In genomic region chr6:16978686-16979085, GRCh38 we compare ENCODE assay signal across 4 cellular contexts.
"Had no signal": no experiment of that assay in that cellular context is flagged by ENCODE, and none has a peak within 500 bp of the region (broad histone marks: within the 10 kb centered on the region; RNA-seq: fewer than 3 reads in every experiment).

No MANE protein-coding gene starts in this region.

- DNase-seq: H9, HCEC 1CT, IMR-90 had no signal

- H3K4me3 Mint-ChIP-seq: GM23338, H9 had no signal

- H3K4me1 Mint-ChIP-seq: GM23338, H9 had no signal

- H2AFZ ChIP-seq: GM23338 had no signal

- ATAC-seq: GM23338 had no signal

- H3K4me2 ChIP-seq: GM23338 had no signal

- H3K9me3 Mint-ChIP-seq: GM23338, H9 had no signal

- H3K4me3 ChIP-seq: GM23338 had no signal

- H3K27ac Mint-ChIP-seq: GM23338, H9 had no signal
